ENCODE assay signal across 1 cellular context in genomic region chr3:31295150-31295765, GRCh38.
TF ChIP-seq lines count a peak whose summit lies in the region.

No MANE protein-coding gene starts in this region.

TF ChIP-seq in WTC11, 78 proteins besides CTCF, POLR2A, EP300 and RAD21 (continued from another document):
- TF ChIP-seq ZNF532 (CRISPR knock-in tag; IDR thresholded peaks at IDR 0.05; ENCODE audit: borderline replicate concordance) (no peak), TEAD4 (CRISPR knock-in tag; IDR thresholded peaks at IDR 0.05) (no peak), ZNF219 (CRISPR knock-in tag; IDR thresholded peaks at IDR 0.05; ENCODE audit: borderline replicate concordance) (no peak), HMGXB4 (CRISPR knock-in tag; IDR thresholded peaks at IDR 0.05) (no peak), CREB1 (CRISPR knock-in tag; IDR thresholded peaks at IDR 0.05) (no peak)
